ENCODE assay signal across 9 cellular contexts in genomic region chr3:50519471-50520089, GRCh38. TPM values are rescaled to one million over a fixed set of nuclear protein-coding genes. Genes with fewer than 3 reads are reported as not detected.
DNase-seq lines count a peak whose midpoint lies in the region; ATAC-seq, FAIRE-seq and TF ChIP-seq lines count a peak whose summit lies in the region.
"Had no signal": no experiment of that assay in that cellular context is flagged by ENCODE, and none has a peak within 500 bp of the region (broad histone marks: within the 10 kb centered on the region; RNA-seq: fewer than 3 reads in every experiment).

No MANE protein-coding gene starts in this region.

- H3K27ac ChIP-seq in foreskin keratinocyte: no peak overlapping the region

- peak; percentile 91 for ATAC-seq in activated T-helper 17 cell treated with anti-CD3 and anti-CD28 coated beads, Interleukin-2, amount 50 U/mL, for 72 hours (replicated peaks)
- ATAC-seq in foreskin keratinocyte: peak; percentile 67
- ATAC-seq in HG02571 (IDR thresholded peaks at IDR 0.05; ENCODE audit: unreplicated experiment): no peak
- ATAC-seq in HG03196 (IDR thresholded peaks at IDR 0.05; ENCODE audit: unreplicated experiment): no peak

- H3K27ac Mint-ChIP-seq in activated T-helper 17 cell treated with anti-CD3 and anti-CD28 coated beads, Interleukin-2, amount 50 U/mL, for 72 hours: no peak overlapping the region

- peaks cover 39% of the 10 kb centered on the region for H3K27me3 ChIP-seq in foreskin keratinocyte

- H3K4me1 Mint-ChIP-seq in activated T-helper 17 cell treated with anti-CD3 and anti-CD28 coated beads, Interleukin-2, amount 50 U/mL, for 72 hours: peaks cover 5% of the 10 kb centered on the region

- TF ChIP-seq CTCF in D721Med (IDR thresholded peaks at IDR 0.05; ENCODE audit: insufficient read depth, missing control alignments) (peak; percentile 90), foreskin keratinocyte (conservative IDR thresholded peaks at IDR 0.05) (peak; percentile 86)

- no peak for FAIRE-seq in D721Med (lab: Jason Lieb, UNC)
- FAIRE-seq: colon had no signal

- DNase-seq in D721Med (ENCODE audit: insufficient read length, low spot score) (no peak), HPDE6-E6E7 (ENCODE audit: extremely low spot score) (peak; percentile 16), RKO (ENCODE audit: low spot score) (peak; percentile 50), foreskin keratinocyte (peak in 1 of 2 donors; percentile 28), posterior cingulate gyrus (peak; percentile 22 to 94 (median 67))

- no peaks in the 10 kb centered on the region for H3K36me3 Mint-ChIP-seq in activated T-helper 17 cell treated with anti-CD3 and anti-CD28 coated beads, Interleukin-2, amount 50 U/mL, for 72 hours (ENCODE audit: low read depth)

- no peaks in the 10 kb centered on the region for H3K27me3 Mint-ChIP-seq in activated T-helper 17 cell treated with anti-CD3 and anti-CD28 coated beads, Interleukin-2, amount 50 U/mL, for 72 hours

- no peaks in the 10 kb centered on the region for H3K9me3 Mint-ChIP-seq in activated T-helper 17 cell treated with anti-CD3 and anti-CD28 coated beads, Interleukin-2, amount 50 U/mL, for 72 hours

- no peak overlapping the region for H3K4me3 Mint-ChIP-seq in activated T-helper 17 cell treated with anti-CD3 and anti-CD28 coated beads, Interleukin-2, amount 50 U/mL, for 72 hours

- no peaks in the 10 kb centered on the region for H3K4me1 ChIP-seq in foreskin keratinocyte

- intact Hi-C loops in posterior cingulate gyrus (cut with DNase I): loop anchor here (5.0 kb wide), 1 partner anchor 93 kb away; the partner anchor contains the start of gene CISH

RNA-seq across cellular contexts. Expression of gene CACNA2D2, which starts 16.1 kb away (rescaled TPM):
- total RNA-seq in activated T-helper 17 cell treated with anti-CD3 and anti-CD28 coated beads, Interleukin-2, amount 50 U/mL, for 72 hours: 1 to 10 TPM in 1 of 2 donors, under 1 TPM in 1; 0.50 to 5.0 TPM
- total RNA-seq in foreskin keratinocyte: 0.04 TPM in 1 of 2 replicates, not detected in the other
- polyA plus RNA-seq in foreskin keratinocyte: 0.02 TPM in 1 of 2 replicates, not detected in the other

RNA-seq across cellular contexts. Expression of gene C3orf18, which starts 48.0 kb away (rescaled TPM):
- total RNA-seq in activated T-helper 17 cell treated with anti-CD3 and anti-CD28 coated beads, Interleukin-2, amount 50 U/mL, for 72 hours: 10 to 100 TPM; 17.3 to 50.8 TPM
- total RNA-seq in foreskin keratinocyte: 5.0 and 5.4 TPM in 2 replicates
- 3.8 and 4.0 TPM in 2 replicates for polyA plus RNA-seq in foreskin keratinocyte

RNA-seq across cellular contexts. Expression of gene HEMK1, which starts 49.7 kb away (rescaled TPM):
- 10 to 100 TPM; 47.5 to 99.2 TPM for total RNA-seq in activated T-helper 17 cell treated with anti-CD3 and anti-CD28 coated beads, Interleukin-2, amount 50 U/mL, for 72 hours
- 20.5 and 24.5 TPM in 2 replicates for total RNA-seq in foreskin keratinocyte
- 23.5 and 26.5 TPM in 2 replicates for polyA plus RNA-seq in foreskin keratinocyte

Comparison
In these comparisons a context has a peak if more than half of its experiments do, and no peak if none do; other contexts are left out.
1. ATAC-seq: peak in activated T-helper 17 cell treated with anti-CD3 and anti-CD28 coated beads, Interleukin-2, amount 50 U/mL, for 72 hours (single experiment) and foreskin keratinocyte (single experiment); none in HG02571 (single experiment) and HG03196 (single experiment).